In the genomic region with DNA sequence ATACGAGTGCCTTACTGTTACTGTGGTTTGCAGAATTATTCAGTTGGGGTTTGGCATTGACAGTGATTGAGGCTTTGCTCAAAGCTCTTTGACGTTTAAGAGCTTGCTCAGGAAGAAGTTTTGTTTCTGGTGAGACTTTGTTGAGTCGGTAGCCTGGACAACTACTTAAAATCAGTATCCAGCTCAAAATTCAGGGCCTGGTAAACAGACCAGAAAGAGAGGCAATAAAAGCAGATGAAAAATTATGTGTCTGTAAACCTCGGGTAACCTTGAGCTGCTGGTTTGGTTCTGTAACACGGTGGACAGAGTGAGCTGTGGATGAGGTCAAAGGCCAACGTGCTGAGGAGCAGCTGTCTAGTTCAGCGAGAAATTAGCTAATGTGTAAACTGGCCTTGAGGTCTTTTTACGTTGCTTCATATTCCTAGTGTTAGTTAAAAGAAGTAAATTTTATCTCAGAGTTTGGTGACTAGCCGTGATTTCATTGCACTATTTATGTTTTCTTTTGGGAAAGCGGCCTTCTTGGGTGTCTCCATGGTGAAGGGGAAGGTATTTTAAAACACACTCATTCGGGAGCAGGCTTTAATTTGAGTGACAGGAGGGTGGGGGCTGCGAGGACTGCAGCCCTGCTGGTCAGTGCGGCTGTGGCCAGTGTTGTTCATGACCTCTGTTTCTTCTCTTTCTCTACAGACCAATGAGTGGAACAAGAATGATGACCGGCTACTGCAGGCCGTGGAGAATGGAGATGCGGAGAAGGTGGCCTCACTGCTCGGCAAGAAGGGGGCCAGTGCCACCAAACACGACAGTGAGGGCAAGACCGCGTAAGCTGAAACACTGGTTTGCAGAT, we compare ENCODE assay signal across 1 cellular context.
TF ChIP-seq lines count a peak whose summit lies in the region.

No MANE protein-coding gene starts in this region.

TF ChIP-seq in HepG2, 621 proteins besides CTCF, POLR2A, EP300 and RAD21 (continued from another document and continues in another):
- TF ChIP-seq ZKSCAN5 (CRISPR knock-in tag; IDR thresholded peaks at IDR 0.05) (no peak), THAP11 (CRISPR knock-in tag; IDR thresholded peaks at IDR 0.05) (peak; percentile 58; the same call in 1 of the 2 replicates), MEF2D (CRISPR knock-in tag; IDR thresholded peaks at IDR 0.05) (peak; percentile 50; the same call in 1 of the 2 replicates), ZNF703 (CRISPR knock-in tag; IDR thresholded peaks at IDR 0.05; ENCODE audit: borderline replicate concordance) (no peak), PRMT3 (CRISPR knock-in tag; IDR thresholded peaks at IDR 0.05; ENCODE audit: borderline replicate concordance, low read depth) (no peak; the same call in 1 of the 2 replicates), ZNF543 (CRISPR knock-in tag; IDR thresholded peaks at IDR 0.05) (no peak), ZNF17 (CRISPR knock-in tag; IDR thresholded peaks at IDR 0.05) (no peak), ZNF724P (CRISPR knock-in tag; IDR thresholded peaks at IDR 0.05; ENCODE audit: borderline replicate concordance) (no peak), TGIF2 (CRISPR knock-in tag; IDR thresholded peaks at IDR 0.05) (peak; percentile 66; the same call in 1 of the 2 replicates), ZNF737 (CRISPR knock-in tag; IDR thresholded peaks at IDR 0.05; ENCODE audit: borderline replicate concordance) (no peak), MYC (CRISPR knock-in tag; IDR thresholded peaks at IDR 0.05; ENCODE audit: borderline replicate concordance) (no peak), GTF3A (CRISPR knock-in tag; conservative IDR thresholded peaks at IDR 0.05) (no peak), IKZF1 (IDR thresholded peaks at IDR 0.05) (no peak), ZNF121 (CRISPR knock-in tag; IDR thresholded peaks at IDR 0.05) (no peak), RAD51 (IDR thresholded peaks at IDR 0.05; ENCODE audit: borderline replicate concordance) (no peak), HNF4A (CRISPR knock-in tag; IDR thresholded peaks at IDR 0.05) (peak; percentile 94), ZNF460 (CRISPR knock-in tag; IDR thresholded peaks at IDR 0.05; ENCODE audit: borderline replicate concordance) (no peak), ZFP90 (CRISPR knock-in tag; IDR thresholded peaks at IDR 0.05; ENCODE audit: borderline replicate concordance) (no peak; the same call in 1 of the 2 replicates), GLI4 (CRISPR knock-in tag; IDR thresholded peaks at IDR 0.05; ENCODE audit: borderline replicate concordance) (no peak), ZNF883 (CRISPR knock-in tag; IDR thresholded peaks at IDR 0.05; ENCODE audit: not compliant biosample characterization) (no peak), ZNF274 (CRISPR knock-in tag; IDR thresholded peaks at IDR 0.05) (no peak), IRF2 (CRISPR knock-in tag; IDR thresholded peaks at IDR 0.05) (peak; percentile 39; the same call in 1 of the 2 replicates), REL (CRISPR knock-in tag; conservative IDR thresholded peaks at IDR 0.05) (no peak), NCOA2 (CRISPR knock-in tag; IDR thresholded peaks at IDR 0.05) (peak; percentile 67; the same call in 1 of the 2 replicates), SP140L (CRISPR knock-in tag; IDR thresholded peaks at IDR 0.05; ENCODE audit: borderline replicate concordance) (0 out of 2 replicates have a peak, but pooled peaks have one; percentile 47), HNRNPK (IDR thresholded peaks at IDR 0.05; ENCODE audit: low read depth, low read length, poor library complexity, severe bottlenecking) (no peak), POLR2AphosphoS5 (IDR thresholded peaks at IDR 0.05; ENCODE audit: low read depth, low read length) (no peak), ZSCAN12 (CRISPR knock-in tag; IDR thresholded peaks at IDR 0.05) (no peak), SAFB2 (CRISPR knock-in tag; IDR thresholded peaks at IDR 0.05; ENCODE audit: borderline replicate concordance, low read depth) (no peak), ZNF33A (CRISPR knock-in tag; IDR thresholded peaks at IDR 0.05; ENCODE audit: borderline replicate concordance) (no peak)
- TF ChIP-seq, protein P1, sequence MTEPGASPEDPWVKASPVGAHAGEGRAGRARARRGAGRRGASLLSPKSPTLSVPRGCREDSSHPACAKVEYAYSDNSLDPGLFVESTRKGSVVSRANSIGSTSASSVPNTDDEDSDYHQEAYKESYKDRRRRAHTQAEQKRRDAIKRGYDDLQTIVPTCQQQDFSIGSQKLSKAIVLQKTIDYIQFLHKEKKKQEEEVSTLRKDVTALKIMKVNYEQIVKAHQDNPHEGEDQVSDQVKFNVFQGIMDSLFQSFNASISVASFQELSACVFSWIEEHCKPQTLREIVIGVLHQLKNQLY (CRISPR knock-in tag; IDR thresholded peaks at IDR 0.05) = no peak; the same call in 1 of the 2 replicates
- TF ChIP-seq, protein P2, sequence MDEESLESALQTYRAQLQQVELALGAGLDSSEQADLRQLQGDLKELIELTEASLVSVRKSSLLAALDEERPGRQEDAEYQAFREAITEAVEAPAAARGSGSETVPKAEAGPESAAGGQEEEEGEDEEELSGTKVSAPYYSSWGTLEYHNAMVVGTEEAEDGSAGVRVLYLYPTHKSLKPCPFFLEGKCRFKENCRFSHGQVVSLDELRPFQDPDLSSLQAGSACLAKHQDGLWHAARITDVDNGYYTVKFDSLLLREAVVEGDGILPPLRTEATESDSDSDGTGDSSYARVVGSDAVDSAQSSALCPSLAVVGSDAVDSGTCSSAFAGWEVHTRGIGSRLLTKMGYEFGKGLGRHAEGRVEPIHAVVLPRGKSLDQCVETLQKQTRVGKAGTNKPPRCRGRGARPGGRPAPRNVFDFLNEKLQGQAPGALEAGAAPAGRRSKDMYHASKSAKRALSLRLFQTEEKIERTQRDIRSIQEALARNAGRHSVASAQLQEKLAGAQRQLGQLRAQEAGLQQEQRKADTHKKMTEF (CRISPR knock-in tag; IDR thresholded peaks at IDR 0.05) = peak; percentile 63
- TF ChIP-seq, protein P3, sequence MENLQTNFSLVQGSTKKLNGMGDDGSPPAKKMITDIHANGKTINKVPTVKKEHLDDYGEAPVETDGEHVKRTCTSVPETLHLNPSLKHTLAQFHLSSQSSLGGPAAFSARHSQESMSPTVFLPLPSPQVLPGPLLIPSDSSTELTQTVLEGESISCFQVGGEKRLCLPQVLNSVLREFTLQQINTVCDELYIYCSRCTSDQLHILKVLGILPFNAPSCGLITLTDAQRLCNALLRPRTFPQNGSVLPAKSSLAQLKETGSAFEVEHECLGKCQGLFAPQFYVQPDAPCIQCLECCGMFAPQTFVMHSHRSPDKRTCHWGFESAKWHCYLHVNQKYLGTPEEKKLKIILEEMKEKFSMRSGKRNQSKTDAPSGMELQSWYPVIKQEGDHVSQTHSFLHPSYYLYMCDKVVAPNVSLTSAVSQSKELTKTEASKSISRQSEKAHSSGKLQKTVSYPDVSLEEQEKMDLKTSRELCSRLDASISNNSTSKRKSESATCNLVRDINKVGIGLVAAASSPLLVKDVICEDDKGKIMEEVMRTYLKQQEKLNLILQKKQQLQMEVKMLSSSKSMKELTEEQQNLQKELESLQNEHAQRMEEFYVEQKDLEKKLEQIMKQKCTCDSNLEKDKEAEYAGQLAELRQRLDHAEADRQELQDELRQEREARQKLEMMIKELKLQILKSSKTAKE (CRISPR knock-in tag; IDR thresholded peaks at IDR 0.05; ENCODE audit: borderline replicate concordance) = peak; percentile 62; the same call in 1 of the 2 replicates
- TF ChIP-seq, protein P4, sequence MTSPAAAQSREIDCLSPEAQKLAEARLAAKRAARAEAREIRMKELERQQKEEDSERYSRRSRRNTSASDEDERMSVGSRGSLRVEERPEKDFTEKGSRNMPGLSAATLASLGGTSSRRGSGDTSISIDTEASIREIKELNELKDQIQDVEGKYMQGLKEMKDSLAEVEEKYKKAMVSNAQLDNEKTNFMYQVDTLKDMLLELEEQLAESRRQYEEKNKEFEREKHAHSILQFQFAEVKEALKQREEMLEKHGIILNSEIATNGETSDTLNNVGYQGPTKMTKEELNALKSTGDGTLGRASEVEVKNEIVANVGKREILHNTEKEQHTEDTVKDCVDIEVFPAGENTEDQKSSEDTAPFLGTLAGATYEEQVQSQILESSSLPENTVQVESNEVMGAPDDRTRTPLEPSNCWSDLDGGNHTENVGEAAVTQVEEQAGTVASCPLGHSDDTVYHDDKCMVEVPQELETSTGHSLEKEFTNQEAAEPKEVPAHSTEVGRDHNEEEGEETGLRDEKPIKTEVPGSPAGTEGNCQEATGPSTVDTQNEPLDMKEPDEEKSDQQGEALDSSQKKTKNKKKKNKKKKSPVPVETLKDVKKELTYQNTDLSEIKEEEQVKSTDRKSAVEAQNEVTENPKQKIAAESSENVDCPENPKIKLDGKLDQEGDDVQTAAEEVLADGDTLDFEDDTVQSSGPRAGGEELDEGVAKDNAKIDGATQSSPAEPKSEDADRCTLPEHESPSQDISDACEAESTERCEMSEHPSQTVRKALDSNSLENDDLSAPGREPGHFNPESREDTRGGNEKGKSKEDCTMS (CRISPR knock-in tag; conservative IDR thresholded peaks at IDR 0.05) = no peak
- TF ChIP-seq, protein P5, sequence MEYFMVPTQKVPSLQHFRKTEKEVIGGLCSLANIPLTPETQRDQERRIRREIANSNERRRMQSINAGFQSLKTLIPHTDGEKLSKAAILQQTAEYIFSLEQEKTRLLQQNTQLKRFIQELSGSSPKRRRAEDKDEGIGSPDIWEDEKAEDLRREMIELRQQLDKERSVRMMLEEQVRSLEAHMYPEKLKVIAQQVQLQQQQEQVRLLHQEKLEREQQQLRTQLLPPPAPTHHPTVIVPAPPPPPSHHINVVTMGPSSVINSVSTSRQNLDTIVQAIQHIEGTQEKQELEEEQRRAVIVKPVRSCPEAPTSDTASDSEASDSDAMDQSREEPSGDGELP (IDR thresholded peaks at IDR 0.05; ENCODE audit: borderline replicate concordance, low read depth) = peak; percentile 93
- TF ChIP-seq, protein P6, sequence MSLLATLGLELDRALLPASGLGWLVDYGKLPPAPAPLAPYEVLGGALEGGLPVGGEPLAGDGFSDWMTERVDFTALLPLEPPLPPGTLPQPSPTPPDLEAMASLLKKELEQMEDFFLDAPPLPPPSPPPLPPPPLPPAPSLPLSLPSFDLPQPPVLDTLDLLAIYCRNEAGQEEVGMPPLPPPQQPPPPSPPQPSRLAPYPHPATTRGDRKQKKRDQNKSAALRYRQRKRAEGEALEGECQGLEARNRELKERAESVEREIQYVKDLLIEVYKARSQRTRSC (CRISPR knock-in tag; IDR thresholded peaks at IDR 0.05; ENCODE audit: low read depth) = no peak
- TF ChIP-seq, protein P7, sequence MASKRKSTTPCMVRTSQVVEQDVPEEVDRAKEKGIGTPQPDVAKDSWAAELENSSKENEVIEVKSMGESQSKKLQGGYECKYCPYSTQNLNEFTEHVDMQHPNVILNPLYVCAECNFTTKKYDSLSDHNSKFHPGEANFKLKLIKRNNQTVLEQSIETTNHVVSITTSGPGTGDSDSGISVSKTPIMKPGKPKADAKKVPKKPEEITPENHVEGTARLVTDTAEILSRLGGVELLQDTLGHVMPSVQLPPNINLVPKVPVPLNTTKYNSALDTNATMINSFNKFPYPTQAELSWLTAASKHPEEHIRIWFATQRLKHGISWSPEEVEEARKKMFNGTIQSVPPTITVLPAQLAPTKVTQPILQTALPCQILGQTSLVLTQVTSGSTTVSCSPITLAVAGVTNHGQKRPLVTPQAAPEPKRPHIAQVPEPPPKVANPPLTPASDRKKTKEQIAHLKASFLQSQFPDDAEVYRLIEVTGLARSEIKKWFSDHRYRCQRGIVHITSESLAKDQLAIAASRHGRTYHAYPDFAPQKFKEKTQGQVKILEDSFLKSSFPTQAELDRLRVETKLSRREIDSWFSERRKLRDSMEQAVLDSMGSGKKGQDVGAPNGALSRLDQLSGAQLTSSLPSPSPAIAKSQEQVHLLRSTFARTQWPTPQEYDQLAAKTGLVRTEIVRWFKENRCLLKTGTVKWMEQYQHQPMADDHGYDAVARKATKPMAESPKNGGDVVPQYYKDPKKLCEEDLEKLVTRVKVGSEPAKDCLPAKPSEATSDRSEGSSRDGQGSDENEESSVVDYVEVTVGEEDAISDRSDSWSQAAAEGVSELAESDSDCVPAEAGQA (IDR thresholded peaks at IDR 0.05; ENCODE audit: low read depth) = no peak
- TF ChIP-seq, protein P7 (CRISPR knock-in tag; IDR thresholded peaks at IDR 0.05; ENCODE audit: borderline replicate concordance) = no peak
- TF ChIP-seq, protein P8, sequence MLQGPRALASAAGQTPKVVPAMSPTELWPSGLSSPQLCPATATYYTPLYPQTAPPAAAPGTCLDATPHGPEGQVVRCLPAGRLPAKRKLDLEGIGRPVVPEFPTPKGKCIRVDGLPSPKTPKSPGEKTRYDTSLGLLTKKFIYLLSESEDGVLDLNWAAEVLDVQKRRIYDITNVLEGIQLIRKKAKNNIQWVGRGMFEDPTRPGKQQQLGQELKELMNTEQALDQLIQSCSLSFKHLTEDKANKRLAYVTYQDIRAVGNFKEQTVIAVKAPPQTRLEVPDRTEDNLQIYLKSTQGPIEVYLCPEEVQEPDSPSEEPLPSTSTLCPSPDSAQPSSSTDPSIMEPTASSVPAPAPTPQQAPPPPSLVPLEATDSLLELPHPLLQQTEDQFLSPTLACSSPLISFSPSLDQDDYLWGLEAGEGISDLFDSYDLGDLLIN (CRISPR knock-in tag; IDR thresholded peaks at IDR 0.05; ENCODE audit: borderline replicate concordance) = no peak
